ENCODE assay signal across 9 cellular contexts in genomic region chr16:75062135-75062943, GRCh38. TPM values are rescaled to one million over a fixed set of nuclear protein-coding genes. Genes with fewer than 3 reads are reported as not detected.
DNase-seq lines count a peak whose midpoint lies in the region; ATAC-seq and TF ChIP-seq lines count a peak whose summit lies in the region.
"Had no signal": no experiment of that assay in that cellular context is flagged by ENCODE, and none has a peak within 500 bp of the region (broad histone marks: within the 10 kb centered on the region; RNA-seq: fewer than 3 reads in every experiment).

No MANE protein-coding gene starts in this region.

- no peak overlapping the region for H3K27ac Mint-ChIP-seq in activated T-cell treated with anti-CD3 and anti-CD28 coated beads, Interleukin-2, amount 50 U/mL, for 72 hours
- H3K27ac Mint-ChIP-seq in endothelial cell (ENCODE audit: unreplicated experiment), result peak overlapping the region; percentile 20
- H3K27ac Mint-ChIP-seq in mesothelial cell of epicardium, result peak overlapping the region; percentile 87
- peak overlapping the region; percentile 96 for H3K27ac Mint-ChIP-seq in type B pancreatic cell

- TF ChIP-seq CTCF in endothelial cell (IDR thresholded peaks at IDR 0.05; ENCODE audit: unreplicated experiment) (no peak), mesothelial cell of epicardium (IDR thresholded peaks at IDR 0.05; ENCODE audit: unreplicated experiment) (no peak), type B pancreatic cell (conservative IDR thresholded peaks at IDR 0.05) (peak; percentile 19)

- intact Hi-C loops in head of caudate nucleus (cut with DNase I), result loop anchor here (10.0 kb wide), 1 partner anchor 58 kb away; no protein-coding TSS in a partner anchor

- H3K4me1 Mint-ChIP-seq in activated T-cell treated with anti-CD3 and anti-CD28 coated beads, Interleukin-2, amount 50 U/mL, for 72 hours (ENCODE audit: low read depth), result peaks cover 54% of the 10 kb centered on the region
- peaks cover 47% of the 10 kb centered on the region for H3K4me1 Mint-ChIP-seq in endothelial cell (ENCODE audit: unreplicated experiment)
- H3K4me1 Mint-ChIP-seq in mesothelial cell of epicardium, result peaks cover 59% of the 10 kb centered on the region
- peaks cover 49% of the 10 kb centered on the region for H3K4me1 Mint-ChIP-seq in type B pancreatic cell (ENCODE audit: unreplicated experiment)

- H3K36me3 Mint-ChIP-seq in activated T-cell treated with anti-CD3 and anti-CD28 coated beads, Interleukin-2, amount 50 U/mL, for 72 hours (ENCODE audit: insufficient read depth in 2 of 2), result peaks cover 0 to 2% of the 10 kb centered on the region in 2 donors
- H3K36me3 Mint-ChIP-seq in endothelial cell (ENCODE audit: low read depth, unreplicated experiment) (no peaks in the 10 kb centered on the region), mesothelial cell of epicardium (no peaks in the 10 kb centered on the region), type B pancreatic cell (peaks cover 3% of the 10 kb centered on the region)

- H3K4me3 Mint-ChIP-seq in activated T-cell treated with anti-CD3 and anti-CD28 coated beads, Interleukin-2, amount 50 U/mL, for 72 hours, result peak overlapping the region; percentile 4 to 55
- H3K4me3 Mint-ChIP-seq in endothelial cell (ENCODE audit: unreplicated experiment) (no peak overlapping the region), mesothelial cell of epicardium (no peak overlapping the region), type B pancreatic cell (peak overlapping the region; percentile 58)

- no peaks in the 10 kb centered on the region for H3K9me3 Mint-ChIP-seq in activated T-cell treated with anti-CD3 and anti-CD28 coated beads, Interleukin-2, amount 50 U/mL, for 72 hours
- H3K9me3 Mint-ChIP-seq in endothelial cell (ENCODE audit: unreplicated experiment) (no peaks in the 10 kb centered on the region), mesothelial cell of epicardium (no peaks in the 10 kb centered on the region), type B pancreatic cell (no peaks in the 10 kb centered on the region)

- DNase-seq in activated T-cell treated with anti-CD3 and anti-CD28 coated beads, Interleukin-2, amount 50 U/mL, for 72 hours, result no peak
- DNase-seq in activated T-cell treated with anti-CD3 and anti-CD28 coated beads, Interleukin-2, amount 50 U/mL, for 48 hours, result no peak
- DNase-seq in endothelial cell (ENCODE audit: low spot score), result no peak
- no peak for DNase-seq in mesothelial cell of epicardium (ENCODE audit: low spot score in 2 of 2, unreplicated experiment in 2 of 2)
- DNase-seq in type B pancreatic cell (ENCODE audit: extremely low spot score, unreplicated experiment), result no peak
- DNase-seq in head of caudate nucleus, result no peak
- no peak for DNase-seq in NCI-H1436 treated with DMSO at 0.1 percent for 48 hours (lab: John Stamatoyannopoulos, UW)
- DNase-seq: amniotic stem cell had no signal

- no peaks in the 10 kb centered on the region for H3K27me3 Mint-ChIP-seq in activated T-cell treated with anti-CD3 and anti-CD28 coated beads, Interleukin-2, amount 50 U/mL, for 72 hours (ENCODE audit: low read depth)
- H3K27me3 Mint-ChIP-seq in endothelial cell (ENCODE audit: unreplicated experiment) (peaks cover 3% of the 10 kb centered on the region), mesothelial cell of epicardium (ENCODE audit: low read depth) (no peaks in the 10 kb centered on the region), type B pancreatic cell (no peaks in the 10 kb centered on the region)

- no peak for ATAC-seq in activated T-cell treated with anti-CD3 and anti-CD28 coated beads, Interleukin-2, amount 50 U/mL, for 72 hours (replicated peaks in 1 of 2)
- ATAC-seq in HG02642 (IDR thresholded peaks at IDR 0.05; ENCODE audit: poor library complexity, unreplicated experiment), result no peak

RNA-seq across cellular contexts. Expression of gene LDHD, which starts 54.2 kb away (rescaled TPM):
- total RNA-seq in activated T-cell treated with anti-CD3 and anti-CD28 coated beads, Interleukin-2, amount 50 U/mL, for 72 hours, result under 1 TPM; 0.35 to 0.43 TPM
- total RNA-seq in endothelial cell (ENCODE audit: unreplicated experiment) (0.36 TPM), mesothelial cell of epicardium (0.65 to 0.86 TPM (median 0.66 TPM) in 3 replicates), type B pancreatic cell (ENCODE audit: low replicate concordance) (0.69 and 1.8 TPM in 2 replicates)

Comparison
In these comparisons a context has a peak if more than half of its experiments do, and no peak if none do; other contexts are left out.
1. H3K4me3 Mint-ChIP-seq: peak in activated T-cell treated with anti-CD3 and anti-CD28 coated beads, Interleukin-2, amount 50 U/mL, for 72 hours (2 of 2) and type B pancreatic cell (single experiment); none in endothelial cell (single experiment) and mesothelial cell of epicardium (single experiment).